Comparison of ENCODE assay signal across 28 cellular contexts in genomic region chr3:184791134-184791533, GRCh38. TPM values are rescaled to one million over a fixed set of nuclear protein-coding genes. Genes with fewer than 3 reads are reported as not detected.
DNase-seq lines count a peak whose midpoint lies in the region; ATAC-seq lines count a peak whose summit lies in the region.
"Had no signal": no experiment of that assay in that cellular context is flagged by ENCODE, and none has a peak within 500 bp of the region (broad histone marks: within the 10 kb centered on the region; RNA-seq: fewer than 3 reads in every experiment).

No MANE protein-coding gene starts in this region.

- intact Hi-C loops in left colon (cut with DNase I, micrococcal nuclease) = no loop called here

- H3K4me1 Mint-ChIP-seq in activated naive CD8-positive, alpha-beta T cell treated with anti-CD3 and anti-CD28 coated beads, Interleukin-2, amount 50 U/mL, for 24 hours = peaks cover 9% of the 10 kb centered on the region

- DNase-seq in DMS53 (lab: John Stamatoyannopoulos, UW) (peak; percentile 80), NCI-H2029 treated with DMSO at 0.1 percent for 48 hours (lab: John Stamatoyannopoulos, UW) (peak; percentile 65), NCI-H510A (lab: John Stamatoyannopoulos, UW) (peak; percentile 59), left colon (no peak), GOT3 (lab: John Stamatoyannopoulos, UW) (no peak)
- DNase-seq in activated naive CD8-positive, alpha-beta T cell treated with anti-CD3 and anti-CD28 coated beads, Interleukin-2, amount 50 U/mL, for 24 hours = no peak
- no peak for DNase-seq in activated CD4-positive, alpha-beta T cell treated with anti-CD3 and anti-CD28 coated beads for 1 hour
- DNase-seq: ACHN; activated CD4-positive, alpha-beta T cell treated with anti-CD3 and anti-CD28 coated beads, Interleukin-2, amount 10 ng/mL, durations not matched to agents 24 days and 14 days; activated T-cell treated with anti-CD3 and anti-CD28 coated beads, Interleukin-2, amount 50 U/mL, for 48 hours; adrenal gland; BE2C; body of pancreas; dorsolateral prefrontal cortex; Kasumi-1; mesendoderm; MV-4-11; naive B cell; NCI-H2081; NCI-H82; OCI-M1; right lobe of liver; stimulated activated CD4-positive, alpha-beta T cell treated with anti-CD3 and anti-CD28 coated beads, Interleukin-4, amount 100 ng/mL, for 1 hour; substantia nigra had no signal

- ATAC-seq in left colon (peak; percentile 48), GM18861 (IDR thresholded peaks at IDR 0.05; ENCODE audit: unreplicated experiment) (no peak)
- no peak for ATAC-seq in activated naive CD8-positive, alpha-beta T cell treated with anti-CD3 and anti-CD28 coated beads, Interleukin-2, amount 50 U/mL, for 24 hours
- ATAC-seq: body of pancreas, left lobe of liver, right lobe of liver had no signal

- H3K4me3 Mint-ChIP-seq in activated naive CD8-positive, alpha-beta T cell treated with anti-CD3 and anti-CD28 coated beads, Interleukin-2, amount 50 U/mL, for 24 hours = no peak overlapping the region
- H3K4me3 Mint-ChIP-seq: activated CD4-positive, alpha-beta T cell treated with anti-CD3 and anti-CD28 coated beads, Interleukin-2, amount 10 ng/mL, durations not matched to agents 24 days and 14 days; naive B cell; type B pancreatic cell had no signal

- no peaks in the 10 kb centered on the region for H3K9me3 Mint-ChIP-seq in activated naive CD8-positive, alpha-beta T cell treated with anti-CD3 and anti-CD28 coated beads, Interleukin-2, amount 50 U/mL, for 24 hours
- H3K9me3 Mint-ChIP-seq: activated CD4-positive, alpha-beta T cell treated with anti-CD3 and anti-CD28 coated beads, Interleukin-2, amount 10 ng/mL, durations not matched to agents 24 days and 14 days; naive B cell had no signal

- H3K27ac Mint-ChIP-seq in activated naive CD8-positive, alpha-beta T cell treated with anti-CD3 and anti-CD28 coated beads, Interleukin-2, amount 50 U/mL, for 24 hours = no peak overlapping the region
- H3K27ac Mint-ChIP-seq: activated CD4-positive, alpha-beta T cell treated with anti-CD3 and anti-CD28 coated beads, Interleukin-2, amount 10 ng/mL, durations not matched to agents 24 days and 14 days; naive B cell; progenitor cell of endocrine pancreas; type B pancreatic cell had no signal

- H3K27me3 Mint-ChIP-seq in activated naive CD8-positive, alpha-beta T cell treated with anti-CD3 and anti-CD28 coated beads, Interleukin-2, amount 50 U/mL, for 24 hours = peaks cover 3% of the 10 kb centered on the region

- H3K36me3 Mint-ChIP-seq in activated naive CD8-positive, alpha-beta T cell treated with anti-CD3 and anti-CD28 coated beads, Interleukin-2, amount 50 U/mL, for 24 hours (ENCODE audit: low read depth) = no peaks in the 10 kb centered on the region
- H3K36me3 Mint-ChIP-seq: naive B cell, type B pancreatic cell had no signal

RNA-seq across cellular contexts. Expression of gene VPS8, which starts 20.8 kb away (rescaled TPM):
- total RNA-seq in left colon = 10 to 100 TPM; 65.1 to 69.0 TPM

Comparison
In these comparisons a context has a peak if more than half of its experiments do, and no peak if none do; other contexts are left out.
1. DNase-seq: peak in DMS53 (single experiment), NCI-H2029 treated with DMSO at 0.1 percent for 48 hours (single experiment) and NCI-H510A (single experiment); none in left colon (0 of 2), GOT3 (single experiment), activated naive CD8-positive, alpha-beta T cell treated with anti-CD3 and anti-CD28 coated beads, Interleukin-2, amount 50 U/mL, for 24 hours (single experiment) and activated CD4-positive, alpha-beta T cell treated with anti-CD3 and anti-CD28 coated beads for 1 hour (single experiment).